17 cellular contexts compared by ENCODE assay signal in the genomic region with DNA sequence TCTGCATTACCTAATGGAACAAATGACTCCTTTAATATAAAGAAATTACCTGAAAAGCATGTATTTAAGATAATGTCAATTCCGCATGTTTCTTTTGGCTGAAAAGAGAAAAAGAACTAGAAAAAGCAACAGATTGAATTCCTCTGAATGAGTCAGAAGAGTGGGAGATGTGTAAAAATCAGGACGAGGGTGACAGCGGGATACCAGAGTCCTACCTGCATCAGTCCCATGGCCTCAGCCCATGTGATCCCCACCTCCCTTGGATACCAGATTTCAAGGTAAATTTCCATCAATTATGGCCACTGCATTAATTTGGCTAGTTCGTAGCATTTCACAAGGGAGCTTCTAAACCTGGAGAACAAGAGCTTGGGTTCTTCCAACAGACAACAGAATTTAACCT. TPM values are rescaled to one million over a fixed set of nuclear protein-coding genes. Genes with fewer than 3 reads are reported as not detected.
DNase-seq lines count a peak whose midpoint lies in the region.
"Had no signal": no experiment of that assay in that cellular context is flagged by ENCODE, and none has a peak within 500 bp of the region (broad histone marks: within the 10 kb centered on the region; RNA-seq: fewer than 3 reads in every experiment).

No MANE protein-coding gene starts in this region.

- H3K4me2 ChIP-seq in GM23248 (ENCODE audit: unreplicated experiment): no peak overlapping the region

- no peaks in the 10 kb centered on the region for H3K9me3 Mint-ChIP-seq in activated CD4-positive, alpha-beta T cell treated with anti-CD3 and anti-CD28 coated beads, Interleukin-2, amount 10 ng/mL, durations not matched to agents 7 days and 5 days

- H3F3A ChIP-seq in GM23248 (ENCODE audit: insufficient read depth): peaks cover 35% of the 10 kb centered on the region

- H3K4me3 ChIP-seq in ACC112 (ENCODE audit: low read depth, low read length): no peak overlapping the region
- no peak overlapping the region for H3K4me3 ChIP-seq in GM23248
- H3K4me3 ChIP-seq: GM12878 had no signal

- H4K20me1 ChIP-seq in GM23248 (ENCODE audit: insufficient read depth): no peaks in the 10 kb centered on the region

- H3K9me3 ChIP-seq in GM23248 (ENCODE audit: low read depth): no peaks in the 10 kb centered on the region
- H3K9me3 ChIP-seq: Caco-2 had no signal

- DNase-seq in GM23248: no peak
- DNase-seq in kidney glomerular epithelial cell (lab: John Stamatoyannopoulos, UW): peak; percentile 1
- DNase-seq in superior temporal gyrus (ENCODE audit: extremely low spot score): peak; percentile 22
- no peak for DNase-seq in activated CD4-positive, alpha-beta T cell treated with anti-CD3 and anti-CD28 coated beads, Interleukin-2, amount 10 ng/mL, durations not matched to agents 7 days and 5 days
- DNase-seq in epidermal melanocyte (ENCODE audit: insufficient read length, low spot score): no peak
- DNase-seq in NCI-H345 treated with DMSO at 0.1 percent for 48 hours (lab: John Stamatoyannopoulos, UW; ENCODE audit: unreplicated experiment): no peak
- DNase-seq: ACHN; C1 segment of cervical spinal cord; Caco-2; CD4-positive, alpha-beta memory T cell; DMS79; EL; H7; HCEC 1CT had no signal

- in situ Hi-C loops in GM23248 (cut with MboI): no loop called here

- no peaks in the 10 kb centered on the region for H3K9me2 ChIP-seq in GM23248 (ENCODE audit: insufficient read depth)

- H3K27ac ChIP-seq in ACC112 (ENCODE audit: low read depth, low read length): no peak overlapping the region
- peak overlapping the region; percentile 87 for H3K27ac ChIP-seq in GM23248
- H3K27ac ChIP-seq: 22Rv1 had no signal

- H3K4me1 Mint-ChIP-seq in activated CD4-positive, alpha-beta T cell treated with anti-CD3 and anti-CD28 coated beads, Interleukin-2, amount 10 ng/mL, durations not matched to agents 7 days and 5 days: no peaks in the 10 kb centered on the region
- H3K4me1 Mint-ChIP-seq: CD4-positive, alpha-beta memory T cell had no signal

- no peaks in the 10 kb centered on the region for H3K36me3 ChIP-seq in ACC112 (ENCODE audit: insufficient read depth, low read length)
- H3K36me3 ChIP-seq in GM23248 (ENCODE audit: low read depth): 0 out of 2 replicates have a peak, but pooled peaks cover 5% of the 10 kb centered on the region

- WGBS in GM23248 (ENCODE audit: low coverage in 1 of 2, low lambda C conversion rate in 2 of 2, missing lambda C conversion rate in 2 of 2), 2 experiments: 92 to 93% methylated on average over 4 of the region's 4 CpGs

- peak overlapping the region; percentile 34 for H2AFZ ChIP-seq in ACC112 (ENCODE audit: low read length, unreplicated experiment)
- no peak overlapping the region for H2AFZ ChIP-seq in GM23248

- H3K27me3 ChIP-seq in ACC112 (ENCODE audit: insufficient read depth, low read length): no peaks in the 10 kb centered on the region
- no peaks in the 10 kb centered on the region for H3K27me3 ChIP-seq in GM23248 (replicated peaks; ENCODE audit: insufficient read depth)

- no peaks in the 10 kb centered on the region for H3K79me2 ChIP-seq in ACC112 (ENCODE audit: control insufficient read depth, insufficient read depth, low read length, unreplicated experiment)
- H3K79me2 ChIP-seq in GM23248 (ENCODE audit: insufficient read depth): peaks cover 36% of the 10 kb centered on the region

- CTCF ChIA-PET in activated CD4-positive, alpha-beta T cell treated with anti-CD3 and anti-CD28 coated beads, Interleukin-2, amount 10 ng/mL, durations not matched to agents 7 days and 5 days (lab: Charles Lee): no interaction called here

- no peak overlapping the region for H3K9ac ChIP-seq in GM23248

- no peaks in the 10 kb centered on the region for H3K36me3 Mint-ChIP-seq in activated CD4-positive, alpha-beta T cell treated with anti-CD3 and anti-CD28 coated beads, Interleukin-2, amount 10 ng/mL, durations not matched to agents 7 days and 5 days (ENCODE audit: low read depth)
- H3K36me3 Mint-ChIP-seq: CD4-positive, alpha-beta memory T cell had no signal

- peaks cover 24% of the 10 kb centered on the region for H3K27me3 Mint-ChIP-seq in activated CD4-positive, alpha-beta T cell treated with anti-CD3 and anti-CD28 coated beads, Interleukin-2, amount 10 ng/mL, durations not matched to agents 7 days and 5 days

- POLR2A ChIA-PET in activated CD4-positive, alpha-beta T cell treated with anti-CD3 and anti-CD28 coated beads, Interleukin-2, amount 10 ng/mL, durations not matched to agents 7 days and 5 days (lab: Charles Lee): no interaction called here

- H3K4me3 Mint-ChIP-seq in activated CD4-positive, alpha-beta T cell treated with anti-CD3 and anti-CD28 coated beads, Interleukin-2, amount 10 ng/mL, durations not matched to agents 7 days and 5 days: no peak overlapping the region
- H3K4me3 Mint-ChIP-seq: CD4-positive, alpha-beta memory T cell had no signal

- H3K27ac Mint-ChIP-seq in activated CD4-positive, alpha-beta T cell treated with anti-CD3 and anti-CD28 coated beads, Interleukin-2, amount 10 ng/mL, durations not matched to agents 7 days and 5 days: no peak overlapping the region
- H3K27ac Mint-ChIP-seq: CD4-positive, alpha-beta memory T cell had no signal

- H3K4me1 ChIP-seq in ACC112 (ENCODE audit: control insufficient read depth, insufficient read depth, low read length, unreplicated experiment): peaks cover 31% of the 10 kb centered on the region
- peaks cover 54% of the 10 kb centered on the region for H3K4me1 ChIP-seq in GM23248 (ENCODE audit: insufficient read depth)
- H3K4me1 ChIP-seq: Caco-2 had no signal

RNA-seq across cellular contexts. Expression of gene MOXD1, which starts 10.0 kb away (rescaled TPM):
- 522 and 528 TPM in 2 replicates for total RNA-seq in GM23248 (2014; rRNA removed; shearing (Covaris generic))
- polyA plus RNA-seq in GM23248 (2016; fragmentation: Nextera tagmentation; extraction: Ambion mirVana): 557 and 564 TPM in 2 replicates
- total RNA-seq in activated CD4-positive, alpha-beta T cell treated with anti-CD3 and anti-CD28 coated beads, Interleukin-2, amount 10 ng/mL, durations not matched to agents 7 days and 5 days: not detected
- total RNA-seq: CD4-positive, alpha-beta memory T cell had no signal
- polyA plus RNA-seq: CD4-positive, alpha-beta memory T cell had no signal

Comparison
In these comparisons a context has a peak if more than half of its experiments do, and no peak if none do; other contexts are left out.
1. DNase-seq: peak in kidney glomerular epithelial cell (single experiment) and superior temporal gyrus (single experiment); none in GM23248 (single experiment), activated CD4-positive, alpha-beta T cell treated with anti-CD3 and anti-CD28 coated beads, Interleukin-2, amount 10 ng/mL, durations not matched to agents 7 days and 5 days (single experiment), epidermal melanocyte (single experiment) and NCI-H345 treated with DMSO at 0.1 percent for 48 hours (single experiment).
2. RNA of gene MOXD1, which starts 10.0 kb away (total RNA-seq): 522 to 528 TPM in GM23248; not detected in activated CD4-positive, alpha-beta T cell treated with anti-CD3 and anti-CD28 coated beads, Interleukin-2, amount 10 ng/mL, durations not matched to agents 7 days and 5 days; every median in the first group is over 100 times any median in the second.